ENCODE assay signal across 9 cellular contexts in genomic region chr16:24541534-24541933, GRCh38. TPM values are rescaled to one million over a fixed set of nuclear protein-coding genes. Genes with fewer than 3 reads are reported as not detected.
DNase-seq lines count a peak whose midpoint lies in the region; ATAC-seq and TF ChIP-seq lines count a peak whose summit lies in the region.
"Had no signal": no experiment of that assay in that cellular context is flagged by ENCODE, and none has a peak within 500 bp of the region (broad histone marks: within the 10 kb centered on the region; RNA-seq: fewer than 3 reads in every experiment).

No MANE protein-coding gene starts in this region.

- TF ChIP-seq POLR2A in breast epithelium (IDR thresholded peaks at IDR 0.05), result no peak

- H3K4me3 ChIP-seq in breast epithelium, result peak overlapping the region; percentile 80 to 99 (median 89)
- peak overlapping the region; percentile 94 to 99 for H3K4me3 ChIP-seq in muscle layer of colon (ENCODE audit: low read depth in 1 of 2, low read length in 2 of 2)

- TF ChIP-seq CTCF in 22Rv1 (IDR thresholded peaks at IDR 0.05) (no peak), breast epithelium (IDR thresholded peaks at IDR 0.05) (no peak)

- H3K27me3 ChIP-seq in breast epithelium, result no peaks in the 10 kb centered on the region
- no peaks in the 10 kb centered on the region for H3K27me3 ChIP-seq in muscle layer of colon (ENCODE audit: control insufficient read depth in 1 of 2, insufficient read depth in 2 of 2, low read length in 2 of 2)

- H3K36me3 ChIP-seq in breast epithelium (no peaks in the 10 kb centered on the region), muscle layer of colon (ENCODE audit: insufficient read depth, low read length) (peaks cover 4% of the 10 kb centered on the region)

- DNase-seq in breast epithelium (ENCODE audit: low spot score in 2 of 2) (no peak), left colon (no peak), sciatic nerve (ENCODE audit: low spot score) (no peak), COLO668 (lab: John Stamatoyannopoulos, UW; ENCODE audit: unreplicated experiment) (no peak), NCI-H1436 treated with DMSO at 0.1 percent for 48 hours (lab: John Stamatoyannopoulos, UW) (no peak)
- DNase-seq: MV-4-11 had no signal

- intact Hi-C loops in breast epithelium (cut with DNase I; ENCODE audit: low total_unique reads), result no loop called here
- intact Hi-C loops in left colon (cut with DNase I, micrococcal nuclease), result no loop called here
- intact Hi-C loops in sciatic nerve (cut with DNase I), result no loop called here

- peaks cover 2% of the 10 kb centered on the region for H3K36me3 Mint-ChIP-seq in IgD-negative memory B cell

- H3K9me3 ChIP-seq in breast epithelium (no peaks in the 10 kb centered on the region), muscle layer of colon (ENCODE audit: low read length) (no peaks in the 10 kb centered on the region)

- ATAC-seq in left colon (no peak), sciatic nerve (no peak)

- H3K4me1 ChIP-seq in breast epithelium, result no peaks in the 10 kb centered on the region
- peaks cover 42% of the 10 kb centered on the region for H3K4me1 ChIP-seq in muscle layer of colon (ENCODE audit: insufficient read depth, low read length)

- peak overlapping the region; percentile 94 for H3K9ac ChIP-seq in muscle layer of colon (ENCODE audit: low read length)

- peaks cover 35 to 51% (median 41%) of the 10 kb centered on the region in 3 donors for H3K4me1 Mint-ChIP-seq in IgD-negative memory B cell

- H3K27ac ChIP-seq in 22Rv1, result peak overlapping the region; percentile 85; the same call in 1 of the 2 replicates
- peak overlapping the region in 1 of 2 donors; percentile 100 for H3K27ac ChIP-seq in breast epithelium
- peak overlapping the region; percentile 97 for H3K27ac ChIP-seq in muscle layer of colon (ENCODE audit: low read depth, low read length)

- peak overlapping the region; percentile 73 to 94 (median 90) for H3K27ac Mint-ChIP-seq in IgD-negative memory B cell

- H3K9me3 Mint-ChIP-seq in IgD-negative memory B cell, result no peaks in the 10 kb centered on the region

- no peaks in the 10 kb centered on the region for H3K27me3 Mint-ChIP-seq in IgD-negative memory B cell

- H3K4me3 Mint-ChIP-seq in IgD-negative memory B cell, result peak overlapping the region; percentile 99 to 100 (median 100)

RNA-seq across cellular contexts. Expression of gene RBBP6, which starts 2.2 kb away (rescaled TPM):
- 31.5 TPM for polyA plus RNA-seq in IgD-negative memory B cell
- 10 to 100 TPM; 54.7 to 90.7 (median 67.8) TPM for total RNA-seq in breast epithelium
- 10 to 100 TPM; 33.3 to 40.6 TPM for total RNA-seq in left colon
- 62.4 TPM for total RNA-seq in sciatic nerve
